ENCODE assay signal across 8 cellular contexts in genomic region chr7:22672892-22673637, GRCh38. TPM values are rescaled to one million over a fixed set of nuclear protein-coding genes. Genes with fewer than 3 reads are reported as not detected.
DNase-seq lines count a peak whose midpoint lies in the region; ATAC-seq and TF ChIP-seq lines count a peak whose summit lies in the region.

No MANE protein-coding gene starts in this region.

- no peaks in the 10 kb centered on the region for H3K79me2 ChIP-seq in hepatocyte

- H3K9me2 ChIP-seq in hepatocyte (replicated peaks; ENCODE audit: insufficient read depth), result no peaks in the 10 kb centered on the region

- H3K4me1 ChIP-seq in HEK293 (ENCODE audit: control insufficient read depth, insufficient read depth, low read length) (peaks cover 9% of the 10 kb centered on the region), hepatocyte (ENCODE audit: insufficient read depth) (peaks cover 7% of the 10 kb centered on the region)

- ATAC-seq in GM18873 (IDR thresholded peaks at IDR 0.05; ENCODE audit: low FRiP score, unreplicated experiment), result peak; percentile 70

- no peaks in the 10 kb centered on the region for H4K20me1 ChIP-seq in hepatocyte (ENCODE audit: insufficient read depth, poor library complexity, severe bottlenecking)

- TF ChIP-seq CTCF in HEK293 (tag by site-specific recombination; IDR thresholded peaks at IDR 0.05) (no peak), hepatocyte (IDR thresholded peaks at IDR 0.05; ENCODE audit: poor library complexity) (no peak), WERI-Rb-1 (IDR thresholded peaks at IDR 0.05; ENCODE audit: low read depth, low read length) (no peak)

- no peak overlapping the region for H3K4me2 ChIP-seq in hepatocyte

- H3K4me1 Mint-ChIP-seq in IgD-negative memory B cell, result peaks cover 53 to 54% (median 53%) of the 10 kb centered on the region in 3 donors

- CTCF ChIA-PET in HEK293 (lab: Yijun Ruan, JAX), result interaction anchor here (0.7 to 1.7 kb wide), 3 partner anchors 111 to 382 kb away, joined by 3 to 8 read pairs (median 6); no protein-coding TSS in a partner anchor

- WGBS in hepatocyte (ENCODE audit: low lambda C conversion rate, missing lambda C conversion rate), result 28% methylated on average over 6 of the region's 6 CpGs

- no peaks in the 10 kb centered on the region for H3K27me3 Mint-ChIP-seq in IgD-negative memory B cell

- H3K36me3 Mint-ChIP-seq in IgD-negative memory B cell, result peaks cover 5% of the 10 kb centered on the region

- no peak overlapping the region for H2AFZ ChIP-seq in hepatocyte

- H3K27ac Mint-ChIP-seq in IgD-negative memory B cell, result peak overlapping the region in 2 of 3 donors; percentile 57 to 83

- H3K36me3 ChIP-seq in HEK293 (ENCODE audit: control insufficient read depth in 2 of 2, insufficient read depth in 1 of 2, low read length in 2 of 2) (no peaks in the 10 kb centered on the region), hepatocyte (replicated peaks; ENCODE audit: insufficient read depth, low read depth) (no peaks in the 10 kb centered on the region), WERI-Rb-1 (no peaks in the 10 kb centered on the region)

- DNase-seq in hepatocyte (ENCODE audit: low spot score) (peak; percentile 13), superior temporal gyrus (ENCODE audit: extremely low spot score) (no peak), HK-2 (ENCODE audit: unreplicated experiment) (no peak), WERI-Rb-1 (no peak), occipital lobe (lab: John Stamatoyannopoulos, UW) (no peak)

- no peaks in the 10 kb centered on the region for H3K9me3 ChIP-seq in HEK293 (ENCODE audit: control insufficient read depth, insufficient read depth, low read depth, low read length)
- no peaks in the 10 kb centered on the region for H3K9me3 ChIP-seq in hepatocyte (ENCODE audit: low read depth)
- H3K9me3 ChIP-seq in WERI-Rb-1 (ENCODE audit: severe bottlenecking), result no peaks in the 10 kb centered on the region

- H3K4me3 ChIP-seq in HEK293 (ENCODE audit: low read depth, low read length) (no peak overlapping the region), hepatocyte (no peak overlapping the region), WERI-Rb-1 (ENCODE audit: low read depth, low read length) (no peak overlapping the region)

- peaks cover 0 to 3% (median 0%) of the 10 kb centered on the region in 3 donors for H3K9me3 Mint-ChIP-seq in IgD-negative memory B cell

- H3K27ac ChIP-seq in HEK293 (ENCODE audit: extremely low read depth, low read depth, low read length), result peak overlapping the region; percentile 68
- H3K27ac ChIP-seq in hepatocyte, result peak overlapping the region; percentile 75
- H3K27ac ChIP-seq in WERI-Rb-1, result no peak overlapping the region

- H3K27me3 ChIP-seq in hepatocyte (no peaks in the 10 kb centered on the region), WERI-Rb-1 (ENCODE audit: insufficient read depth, low read depth, severe bottlenecking) (no peaks in the 10 kb centered on the region)

- POLR2A ChIA-PET in HEK293 (lab: Yijun Ruan, JAX), result interaction anchor here (0.5 kb wide), 1 partner anchor 27 kb away, joined by 3 read pairs; no protein-coding TSS in a partner anchor

- peak overlapping the region in 2 of 4 donors; percentile 45 to 52 for H3K4me3 Mint-ChIP-seq in IgD-negative memory B cell

TF ChIP-seq in HEK293, 187 proteins besides CTCF, POLR2A, EP300 and RAD21:
- no peak for TF ChIP-seq ZNF645 (tag by site-specific recombination; IDR thresholded peaks at IDR 0.05)
- peak; percentile 43; the same call in 1 of the 2 replicates for TF ChIP-seq ZXDB (tag by site-specific recombination; IDR thresholded peaks at IDR 0.05)
- no peak for TF ChIP-seq SCRT1 (tag by site-specific recombination; IDR thresholded peaks at IDR 0.05; ENCODE audit: borderline replicate concordance)
- TF ChIP-seq KLF10 (tag by site-specific recombination; IDR thresholded peaks at IDR 0.05), result no peak
- TF ChIP-seq PRDM6 (tag by site-specific recombination; IDR thresholded peaks at IDR 0.05), result peak; percentile 32; the same call in 1 of the 2 replicates

RNA-seq across cellular contexts. Expression of gene IL6, which starts 53.9 kb away (rescaled TPM):
- polyA plus RNA-seq in IgD-negative memory B cell, result 3.8 TPM
- 1.6 and 4.3 TPM in 2 replicates for total RNA-seq in hepatocyte
- polyA plus RNA-seq in hepatocyte, result 3.4 and 3.5 TPM in 2 replicates
- total RNA-seq in occipital lobe, result not detected
